Comparison of ENCODE assay signal across 9 cellular contexts in the genomic region with DNA sequence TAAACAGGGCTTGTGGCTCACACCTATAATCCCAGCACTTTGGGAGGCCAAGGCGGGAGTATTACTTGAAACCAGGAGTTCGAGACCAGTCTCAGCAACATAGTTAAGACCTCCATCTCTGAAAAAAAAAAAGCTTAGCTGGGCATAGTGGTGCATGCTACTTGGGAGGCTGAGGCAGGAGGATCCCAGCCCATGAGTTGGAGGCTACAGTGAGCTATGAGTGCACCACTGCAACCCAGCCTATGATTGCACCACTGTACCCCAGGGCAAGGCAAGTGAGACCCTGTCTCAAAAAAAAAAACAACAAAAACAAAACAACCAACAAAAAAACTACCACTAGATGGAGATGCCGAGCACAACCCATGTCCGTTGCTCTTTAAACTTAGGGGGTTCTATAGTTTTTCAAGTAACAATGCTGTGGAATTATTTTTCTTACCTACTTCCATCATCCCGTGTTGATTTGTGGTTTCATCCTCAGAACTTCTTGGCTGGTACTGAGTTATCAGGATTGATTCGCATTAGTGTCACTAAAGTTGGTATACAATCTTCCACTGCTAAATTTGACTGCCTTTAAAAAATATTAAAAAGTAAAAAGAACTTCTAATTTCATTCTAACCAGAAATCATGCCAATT. TPM values are rescaled to one million over a fixed set of nuclear protein-coding genes. Genes with fewer than 3 reads are reported as not detected.
DNase-seq lines count a peak whose midpoint lies in the region; ATAC-seq, FAIRE-seq and TF ChIP-seq lines count a peak whose summit lies in the region.
"Had no signal": no experiment of that assay in that cellular context is flagged by ENCODE, and none has a peak within 500 bp of the region (broad histone marks: within the 10 kb centered on the region; RNA-seq: fewer than 3 reads in every experiment).

No MANE protein-coding gene starts in this region.

- CTCF ChIA-PET in WTC11 (lab: Charles Lee) = interaction anchor here (0.7 to 1.8 kb wide), 4 partner anchors 10 to 56 kb away, joined by 3 to 7 read pairs (median 3); a partner anchor contains a TSS

- H3K36me3 ChIP-seq in Karpas-422 (ENCODE audit: insufficient read depth, low read length) (no peaks in the 10 kb centered on the region), kidney (ENCODE audit: control insufficient read depth in 1 of 2, insufficient read depth in 2 of 2, low read length in 2 of 2) (no peaks in the 10 kb centered on the region)

- H2AFZ ChIP-seq in Karpas-422 (ENCODE audit: low read length) = no peak overlapping the region

- no peak overlapping the region for H3K4me2 ChIP-seq in Karpas-422 (ENCODE audit: low read depth, low read length, poor library complexity, severe bottlenecking)

- peak; percentile 46 for TF ChIP-seq CTCF in WTC11 (IDR thresholded peaks at IDR 0.05)
- TF ChIP-seq CTCF in kidney (IDR thresholded peaks at IDR 0.05; ENCODE audit: borderline replicate concordance, extremely low read depth, insufficient read depth) = peak; percentile 55

- no peak overlapping the region for H3K9ac ChIP-seq in Karpas-422 (ENCODE audit: low read length)
- no peak overlapping the region for H3K9ac ChIP-seq in kidney (ENCODE audit: low read length in 2 of 2)

- H3K9me3 Mint-ChIP-seq in activated T-cell treated with anti-CD3 and anti-CD28 coated beads, Interleukin-2, amount 50 U/mL, for 4 hours = no peaks in the 10 kb centered on the region
- no peaks in the 10 kb centered on the region; the same call in 1 of the 2 replicates for H3K9me3 Mint-ChIP-seq in WTC11

- peak; percentile 19 for DNase-seq in activated T-cell treated with anti-CD3 and anti-CD28 coated beads, Interleukin-2, amount 50 U/mL, for 1 hour
- no peak for DNase-seq in activated T-cell treated with anti-CD3 and anti-CD28 coated beads, Interleukin-2, amount 50 U/mL, for 4 hours
- DNase-seq in Karpas-422 (peak; percentile 62), WTC11 (ENCODE audit: low spot score) (no peak), kidney (no peak), iPS-NIHi7 (ENCODE audit: extremely low spot score) (no peak), KG1 (lab: John Stamatoyannopoulos, UW) (no peak)

- no peak for FAIRE-seq in kidney (lab: Jason Lieb, UNC)

- H3K79me2 ChIP-seq in Karpas-422 (ENCODE audit: low read length) = no peaks in the 10 kb centered on the region

- H3K27me3 Mint-ChIP-seq in activated T-cell treated with anti-CD3 and anti-CD28 coated beads, Interleukin-2, amount 50 U/mL, for 4 hours (ENCODE audit: low read depth) = no peaks in the 10 kb centered on the region
- no peaks in the 10 kb centered on the region for H3K27me3 Mint-ChIP-seq in WTC11 (ENCODE audit: low read depth)
- H3K27me3 Mint-ChIP-seq: stimulated activated naive CD8-positive, alpha-beta T cell treated with anti-CD3 and anti-CD28 coated beads, Interleukin-15, Interleukin-2, amounts not matched to agents 100 ng/mL and 50 ng/mL, for 24 hours had no signal

- H3K36me3 Mint-ChIP-seq in activated T-cell treated with anti-CD3 and anti-CD28 coated beads, Interleukin-2, amount 50 U/mL, for 4 hours (ENCODE audit: insufficient read depth) = no peaks in the 10 kb centered on the region
- H3K36me3 Mint-ChIP-seq in WTC11 = no peaks in the 10 kb centered on the region

- H3K4me1 Mint-ChIP-seq in activated T-cell treated with anti-CD3 and anti-CD28 coated beads, Interleukin-2, amount 50 U/mL, for 4 hours (ENCODE audit: low read depth) = peaks cover 30% of the 10 kb centered on the region
- peaks cover 19% of the 10 kb centered on the region for H3K4me1 Mint-ChIP-seq in WTC11

- H3K4me3 Mint-ChIP-seq in activated T-cell treated with anti-CD3 and anti-CD28 coated beads, Interleukin-2, amount 50 U/mL, for 4 hours = no peak overlapping the region
- H3K4me3 Mint-ChIP-seq in WTC11 = no peak overlapping the region

- no peaks in the 10 kb centered on the region for H3K9me2 ChIP-seq in Karpas-422 (replicated peaks; ENCODE audit: insufficient read depth, low read length)

- H4K20me1 ChIP-seq in Karpas-422 (ENCODE audit: insufficient read depth, low read depth, low read length) = no peaks in the 10 kb centered on the region

- H3K9me3 ChIP-seq in Karpas-422 (ENCODE audit: low read length) (no peaks in the 10 kb centered on the region), kidney (ENCODE audit: control insufficient read depth in 1 of 2, low read length in 2 of 2) (no peaks in the 10 kb centered on the region)

- H3K4me3 ChIP-seq in Karpas-422 (ENCODE audit: low read length) (no peak overlapping the region), kidney (ENCODE audit: low read length in 2 of 2) (no peak overlapping the region)

- H3K27me3 ChIP-seq in Karpas-422 (ENCODE audit: low read length) = no peaks in the 10 kb centered on the region

- H3K27ac ChIP-seq in Karpas-422 (ENCODE audit: low read length) (no peak overlapping the region), kidney (ENCODE audit: low read depth in 2 of 2, low read length in 2 of 2) (no peak overlapping the region)

- POLR2A ChIA-PET in WTC11 (lab: Charles Lee) = no interaction called here

- H3K4me1 ChIP-seq in Karpas-422 (ENCODE audit: low read length) (no peaks in the 10 kb centered on the region), kidney (ENCODE audit: control insufficient read depth in 1 of 2, insufficient read depth in 1 of 2, low read depth in 1 of 2, low read length in 2 of 2) (no peaks in the 10 kb centered on the region)

- H3K27ac Mint-ChIP-seq in WTC11 = no peak overlapping the region

- ATAC-seq in activated T-cell treated with anti-CD3 and anti-CD28 coated beads, Interleukin-2, amount 50 U/mL, for 4 hours = no peak
- ATAC-seq in WTC11 = peak; percentile 43
- no peak for ATAC-seq in HG03520 (IDR thresholded peaks at IDR 0.05; ENCODE audit: unreplicated experiment)

- intact Hi-C loops in kidney (cut with DNase I) = no loop called here

TF ChIP-seq in WTC11, 78 proteins besides CTCF, POLR2A, EP300 and RAD21:
- TF ChIP-seq GABPB1 (CRISPR knock-in tag; IDR thresholded peaks at IDR 0.05) (peak; percentile 44; the same call in 1 of the 2 replicates), PRRX2 (CRISPR knock-in tag; IDR thresholded peaks at IDR 0.05) (no peak)

RNA-seq across cellular contexts. Expression of a gene that starts 12.2 kb away (rescaled TPM):
- 10 to 100 TPM; 54.7 to 68.4 (median 62.6) TPM for total RNA-seq in activated T-cell treated with anti-CD3 and anti-CD28 coated beads, Interleukin-2, amount 50 U/mL, for 4 hours
- 53.3 and 98.4 TPM in 2 replicates for total RNA-seq in Karpas-422 (2014; rRNA removed; shearing (Covaris generic); ENCODE audit: low replicate concordance)
- 105 to 130 TPM (median 112 TPM) in 3 replicates for total RNA-seq in WTC11 (2021)
- 95.8 TPM for total RNA-seq in kidney
- 53.7 TPM for polyA plus RNA-seq in kidney (ENCODE audit: insufficient read depth, low read depth, low replicate concordance)

RNA-seq across cellular contexts. Expression of a gene that starts 15.0 kb away (rescaled TPM):
- 1 to 10 TPM; 1.2 to 1.4 (median 1.3) TPM for total RNA-seq in activated T-cell treated with anti-CD3 and anti-CD28 coated beads, Interleukin-2, amount 50 U/mL, for 4 hours
- total RNA-seq in Karpas-422 (2014; rRNA removed; shearing (Covaris generic); ENCODE audit: low replicate concordance) = not detected in 2 replicates
- total RNA-seq in WTC11 (2021) (193 to 230 TPM (median 197 TPM) in 3 replicates), kidney (104 TPM)
- 475 TPM for polyA plus RNA-seq in kidney (ENCODE audit: insufficient read depth, low read depth, low replicate concordance)

RNA-seq across cellular contexts. Expression of a gene that starts 22.7 kb away (rescaled TPM):
- 1 to 10 TPM; 3.4 to 4.5 (median 4.2) TPM for total RNA-seq in activated T-cell treated with anti-CD3 and anti-CD28 coated beads, Interleukin-2, amount 50 U/mL, for 4 hours
- 1.5 and 4.7 TPM in 2 replicates for total RNA-seq in Karpas-422 (2014; rRNA removed; shearing (Covaris generic); ENCODE audit: low replicate concordance)
- 24.1 to 26.6 TPM (median 25.4 TPM) in 3 replicates for total RNA-seq in WTC11 (2021)
- 3.7 TPM for total RNA-seq in kidney
- polyA plus RNA-seq in kidney (ENCODE audit: insufficient read depth, low read depth, low replicate concordance) = 5.2 TPM

RNA-seq across cellular contexts. Expression of a gene that starts 33.0 kb away (rescaled TPM):
- 1 to 10 TPM; 5.1 to 7.0 (median 5.5) TPM for total RNA-seq in activated T-cell treated with anti-CD3 and anti-CD28 coated beads, Interleukin-2, amount 50 U/mL, for 4 hours
- 0.48 and 13.8 TPM in 2 replicates for total RNA-seq in Karpas-422 (2014; rRNA removed; shearing (Covaris generic); ENCODE audit: low replicate concordance)
- total RNA-seq in WTC11 (2021) (0.96 to 1.5 TPM (median 1.4 TPM) in 3 replicates), kidney (31.6 TPM)
- polyA plus RNA-seq in kidney (ENCODE audit: insufficient read depth, low read depth, low replicate concordance) = 15.8 TPM

RNA-seq across cellular contexts. Expression of a gene that starts 33.2 kb away (rescaled TPM):
- 10 to 100 TPM; 24.5 to 29.4 (median 26.1) TPM for total RNA-seq in activated T-cell treated with anti-CD3 and anti-CD28 coated beads, Interleukin-2, amount 50 U/mL, for 4 hours
- 4.1 and 16.5 TPM in 2 replicates for total RNA-seq in Karpas-422 (2014; rRNA removed; shearing (Covaris generic); ENCODE audit: low replicate concordance)
- 27.7 to 33.3 TPM (median 32.7 TPM) in 3 replicates for total RNA-seq in WTC11 (2021)
- 17.1 TPM for total RNA-seq in kidney
- polyA plus RNA-seq in kidney (ENCODE audit: insufficient read depth, low read depth, low replicate concordance) = 23.2 TPM

Comparison
In these comparisons a context has a peak if more than half of its experiments do, and no peak if none do; other contexts are left out.
1. DNase-seq: peak in activated T-cell treated with anti-CD3 and anti-CD28 coated beads, Interleukin-2, amount 50 U/mL, for 1 hour (single experiment) and Karpas-422 (single experiment); none in activated T-cell treated with anti-CD3 and anti-CD28 coated beads, Interleukin-2, amount 50 U/mL, for 4 hours (single experiment), WTC11 (single experiment), kidney (single experiment), iPS-NIHi7 (single experiment) and KG1 (single experiment).
2. RNA of a gene that starts 15.0 kb away (total RNA-seq): 193 to 230 TPM in WTC11 and 104 TPM in kidney (single experiment); 1.2 to 1.4 TPM in activated T-cell treated with anti-CD3 and anti-CD28 coated beads, Interleukin-2, amount 50 U/mL, for 4 hours and not detected in Karpas-422; every median in the first group is over 10 times any median in the second.